7 cellular contexts compared by ENCODE assay signal in the genomic region with DNA sequence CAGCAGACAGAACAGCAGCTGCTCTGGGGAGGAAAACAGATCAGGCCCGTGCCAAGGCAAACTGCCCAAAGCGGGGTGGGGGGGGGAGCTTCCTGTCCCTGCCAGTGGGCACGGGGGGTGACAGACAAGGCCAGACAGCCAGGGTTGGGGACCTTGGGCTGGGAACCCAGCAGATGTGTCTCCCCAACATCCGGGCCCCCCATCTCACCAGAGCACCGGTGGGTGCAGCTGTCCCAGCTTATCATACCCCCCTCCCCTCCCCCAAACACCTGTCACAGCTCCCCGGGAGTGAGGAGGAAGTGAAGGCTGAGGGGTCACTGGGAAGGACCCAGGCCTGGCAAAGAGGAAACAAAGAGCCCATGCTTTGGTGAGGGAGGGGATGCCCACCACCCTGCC. TPM values are rescaled to one million over a fixed set of nuclear protein-coding genes. Genes with fewer than 3 reads are reported as not detected.
DNase-seq lines count a peak whose midpoint lies in the region; ATAC-seq and TF ChIP-seq lines count a peak whose summit lies in the region.

No MANE protein-coding gene starts in this region.

- no peaks in the 10 kb centered on the region for H3K27me3 Mint-ChIP-seq in T-cell
- H3K27me3 Mint-ChIP-seq in naive thymus-derived CD8-positive, alpha-beta T cell, result no peaks in the 10 kb centered on the region

- H3K36me3 ChIP-seq in HEK293 (ENCODE audit: control insufficient read depth in 2 of 2, insufficient read depth in 1 of 2, low read length in 2 of 2) (peaks cover 0 to 20% of the 10 kb centered on the region in 2 experiments; a peak in 1 of 3 replicates), endocrine pancreas (ENCODE audit: control insufficient read depth, insufficient read depth, low read length) (no peaks in the 10 kb centered on the region)

- DNase-seq in T-cell, result peak in 17 of 34 experiments; percentile 18 to 63 (median 35)
- DNase-seq in naive thymus-derived CD8-positive, alpha-beta T cell, result peak in 1 of 10 donors; percentile 52
- DNase-seq in DMS153 treated with DMSO at 0.1 percent for 48 hours (lab: John Stamatoyannopoulos, UW; ENCODE audit: unreplicated experiment), result no peak
- no peak for DNase-seq in mucosa of gallbladder (ENCODE audit: low spot score)

- H3K36me3 Mint-ChIP-seq in T-cell, result no peaks in the 10 kb centered on the region
- peaks cover 0 to 2% (median 0%) of the 10 kb centered on the region in 3 donors for H3K36me3 Mint-ChIP-seq in naive thymus-derived CD8-positive, alpha-beta T cell

- H3K4me3 ChIP-seq in HEK293 (ENCODE audit: low read depth, low read length) (peak overlapping the region; percentile 68), endocrine pancreas (ENCODE audit: control insufficient read depth, insufficient read depth, low read length) (no peak overlapping the region)

- no peaks in the 10 kb centered on the region for H3K4me1 ChIP-seq in HEK293 (ENCODE audit: control insufficient read depth, insufficient read depth, low read length)
- H3K4me1 ChIP-seq in endocrine pancreas (ENCODE audit: control insufficient read depth, insufficient read depth, low read length), result no peaks in the 10 kb centered on the region

- H3K27ac Mint-ChIP-seq in T-cell, result peak overlapping the region; percentile 87 to 88
- H3K27ac Mint-ChIP-seq in naive thymus-derived CD8-positive, alpha-beta T cell, result peak overlapping the region in 9 of 10 donors; percentile 57 to 93 (median 80)

- H3K27me3 ChIP-seq in endocrine pancreas (ENCODE audit: control insufficient read depth, insufficient read depth, low read length), result no peaks in the 10 kb centered on the region

- H3K4me3 Mint-ChIP-seq in T-cell, result peak overlapping the region; percentile 80 to 90 (median 89)
- peak overlapping the region; percentile 79 to 92 (median 88) for H3K4me3 Mint-ChIP-seq in naive thymus-derived CD8-positive, alpha-beta T cell

- H3K9ac ChIP-seq in endocrine pancreas (ENCODE audit: control insufficient read depth, insufficient read depth, low read length), result peak overlapping the region; percentile 38

- TF ChIP-seq CTCF in HEK293 (tag by site-specific recombination; IDR thresholded peaks at IDR 0.05), result no peak

- POLR2A ChIA-PET in HEK293 (lab: Yijun Ruan, JAX) (interaction anchor here (0.7 to 7.2 kb wide), 9 partner anchors 10 to 72 kb away, joined by 3 to 96 read pairs (median 6); partner anchors contain the start of genes NUDT22, PRDX5, STIP1 and TRMT112), T-cell (lab: Charles Lee) (interaction anchor here in 1 of 2 donors (0.7 kb wide), 1 partner anchor 18 kb away, joined by 11 read pairs; no protein-coding TSS in a partner anchor)
- POLR2A ChIA-PET in naive thymus-derived CD8-positive, alpha-beta T cell (lab: Charles Lee), result interaction anchor here (0.6 to 13.8 kb wide), 16 partner anchors 9 to 694 kb away, joined by 3 to 176 read pairs (median 6); partner anchors contain the start of genes BAD, DNAJC4, FERMT3 and GPR137

- CTCF ChIA-PET in HEK293 (lab: Yijun Ruan, JAX), result interaction anchor here (0.5 to 1.7 kb wide), 10 partner anchors 10 to 987 kb away, joined by 3 to 10 read pairs (median 4); no protein-coding TSS in a partner anchor
- CTCF ChIA-PET in T-cell (lab: Charles Lee), result interaction anchor here in 1 of 2 donors (0.6 to 1.1 kb wide), 4 partner anchors 19 to 72 kb away, joined by 3 to 4 read pairs (median 3); partner anchors contain the start of gene PRDX5

- H3K4me1 Mint-ChIP-seq in T-cell, result peaks cover 36 to 46% (median 41%) of the 10 kb centered on the region in 3 donors
- H3K4me1 Mint-ChIP-seq in naive thymus-derived CD8-positive, alpha-beta T cell, result peaks cover 18 to 49% (median 47%) of the 10 kb centered on the region in 4 donors

- H3K27ac ChIP-seq in HEK293 (ENCODE audit: extremely low read depth, low read depth, low read length), result peak overlapping the region; percentile 66; the same call in 1 of the 2 replicates

- no peak for ATAC-seq in T-cell (replicated peaks in 1 of 4)
- ATAC-seq in naive thymus-derived CD8-positive, alpha-beta T cell, result no peak
- no peak for ATAC-seq in HG02840 (IDR thresholded peaks at IDR 0.05; ENCODE audit: low FRiP score, unreplicated experiment)

- no peaks in the 10 kb centered on the region for H3K9me3 Mint-ChIP-seq in T-cell
- H3K9me3 Mint-ChIP-seq in naive thymus-derived CD8-positive, alpha-beta T cell, result no peaks in the 10 kb centered on the region

- H3K9me3 ChIP-seq in HEK293 (ENCODE audit: control insufficient read depth, insufficient read depth, low read depth, low read length) (no peaks in the 10 kb centered on the region), endocrine pancreas (ENCODE audit: control insufficient read depth, low read length) (no peaks in the 10 kb centered on the region)

TF ChIP-seq in HEK293, 187 proteins besides CTCF, POLR2A, EP300 and RAD21:
- no peak for TF ChIP-seq ZNF830 (tag by site-specific recombination; IDR thresholded peaks at IDR 0.05; ENCODE audit: low read depth)
- TF ChIP-seq ZNF335 (tag by site-specific recombination; conservative IDR thresholded peaks at IDR 0.05), result no peak
- no peak for TF ChIP-seq KLF7 (tag by site-specific recombination; IDR thresholded peaks at IDR 0.05; ENCODE audit: borderline replicate concordance)
- no peak for TF ChIP-seq ZNF558 (tag by site-specific recombination; IDR thresholded peaks at IDR 0.05)
- TF ChIP-seq SCRT1 (tag by site-specific recombination; IDR thresholded peaks at IDR 0.05; ENCODE audit: borderline replicate concordance), result peak; percentile 57; the same call in 1 of the 2 replicates
- TF ChIP-seq ZNF132 (tag by site-specific recombination; IDR thresholded peaks at IDR 0.05; ENCODE audit: borderline replicate concordance), result no peak
- TF ChIP-seq PATZ1 (tag by site-specific recombination; IDR thresholded peaks at IDR 0.05), result 0 out of 2 replicates have a peak, but pooled peaks have one; percentile 12
- TF ChIP-seq ZNF37A (tag by site-specific recombination; IDR thresholded peaks at IDR 0.05), result no peak
- 0 out of 2 replicates have a peak, but pooled peaks have one; percentile 2 for TF ChIP-seq ZBTB10 (tag by site-specific recombination; IDR thresholded peaks at IDR 0.05)
- no peak for TF ChIP-seq ZNF146 (tag by site-specific recombination; IDR thresholded peaks at IDR 0.05)
- TF ChIP-seq SCRT2 (tag by site-specific recombination; IDR thresholded peaks at IDR 0.05), result peak; percentile 58; the same call in 1 of the 2 replicates
- no peak for TF ChIP-seq HOXA7 (CRISPR knock-in tag; IDR thresholded peaks at IDR 0.05; ENCODE audit: borderline replicate concordance)
TF ChIP-seq in HEK293: peak in this region for 4.

RNA-seq across cellular contexts. Expression of gene PPP1R14B, which starts 1.3 kb away (rescaled TPM):
- total RNA-seq in T-cell, result 100 to 1,000 TPM in 1 of 5 donors, 10 to 100 TPM in 4; 31.2 to 143 (median 88.1) TPM
- 10 to 100 TPM; 39.1 to 45.5 TPM for total RNA-seq in naive thymus-derived CD8-positive, alpha-beta T cell
- polyA plus RNA-seq in naive thymus-derived CD8-positive, alpha-beta T cell, result 10 to 100 TPM; 22.4 to 50.6 (median 45.4) TPM
- 74.7 TPM for total RNA-seq in mucosa of gallbladder

RNA-seq across cellular contexts. Expression of gene FKBP2, which starts 4.5 kb away (rescaled TPM):
- 10 to 100 TPM; 17.9 to 53.0 (median 42.9) TPM for total RNA-seq in T-cell
- total RNA-seq in naive thymus-derived CD8-positive, alpha-beta T cell, result 10 to 100 TPM; 24.1 to 28.9 TPM
- 10 to 100 TPM; 84.9 to 91.8 (median 85.5) TPM for polyA plus RNA-seq in naive thymus-derived CD8-positive, alpha-beta T cell
- total RNA-seq in mucosa of gallbladder, result 120 TPM

RNA-seq across cellular contexts. Expression of gene PLCB3, which starts 5.9 kb away (rescaled TPM):
- total RNA-seq in T-cell, result 10 to 100 TPM in 3 of 5 donors, 1 to 10 TPM in 2; 3.6 to 14.9 (median 11.2) TPM
- total RNA-seq in naive thymus-derived CD8-positive, alpha-beta T cell, result 1 to 10 TPM; 8.1 to 8.8 TPM
- polyA plus RNA-seq in naive thymus-derived CD8-positive, alpha-beta T cell, result under 1 TPM; 0.20 to 0.51 (median 0.35) TPM
- total RNA-seq in mucosa of gallbladder, result 42.4 TPM

RNA-seq across cellular contexts. Expression of gene VEGFB, which starts 11.0 kb away (rescaled TPM):
- 10 to 100 TPM; 47.9 to 80.7 (median 76.0) TPM for total RNA-seq in T-cell
- total RNA-seq in naive thymus-derived CD8-positive, alpha-beta T cell, result 10 to 100 TPM; 59.7 to 62.1 TPM
- 10 to 100 TPM; 11.2 to 28.1 (median 16.9) TPM for polyA plus RNA-seq in naive thymus-derived CD8-positive, alpha-beta T cell
- 104 TPM for total RNA-seq in mucosa of gallbladder

RNA-seq across cellular contexts. Expression of gene DNAJC4, which starts 15.1 kb away (rescaled TPM):
- total RNA-seq in T-cell (10 to 100 TPM; 46.2 to 64.7 (median 51.4) TPM), mucosa of gallbladder (62.7 TPM)
- total RNA-seq in naive thymus-derived CD8-positive, alpha-beta T cell, result 10 to 100 TPM; 54.9 to 56.2 TPM
- 10 to 100 TPM; 21.5 to 33.2 (median 30.9) TPM for polyA plus RNA-seq in naive thymus-derived CD8-positive, alpha-beta T cell
